Comparison of ENCODE assay signal across 25 cellular contexts in the genomic region with DNA sequence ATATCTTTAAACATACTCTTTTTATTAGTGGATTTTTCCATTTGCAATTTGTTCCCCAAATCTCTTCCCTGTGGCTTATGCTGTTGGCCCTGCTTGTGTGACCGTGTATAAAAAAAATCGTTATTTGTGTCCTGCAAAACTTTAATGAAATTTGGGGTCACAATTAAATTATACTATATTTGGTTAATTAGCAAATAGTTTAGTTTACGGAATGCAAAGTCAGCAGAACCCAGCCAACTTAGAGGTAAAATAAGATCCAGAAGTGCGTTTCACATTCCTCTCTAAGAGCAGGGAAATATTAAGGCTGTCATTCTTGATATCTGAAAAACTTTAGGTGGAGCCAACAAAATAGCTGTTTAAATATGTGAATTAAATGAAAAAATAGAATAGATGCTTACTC.
DNase-seq lines count a peak whose midpoint lies in the region; ATAC-seq, FAIRE-seq and TF ChIP-seq lines count a peak whose summit lies in the region.
"Had no signal": no experiment of that assay in that cellular context is flagged by ENCODE, and none has a peak within 500 bp of the region (broad histone marks: within the 10 kb centered on the region; RNA-seq: fewer than 3 reads in every experiment).

No MANE protein-coding gene starts in this region.

- in situ Hi-C loops in K562 (cut with MboI): no loop called here

- H3K79me2 ChIP-seq in SK-N-SH (ENCODE audit: insufficient read depth): no peaks in the 10 kb centered on the region
- H3K79me2 ChIP-seq in K562 (ENCODE audit: control insufficient read depth, insufficient read depth, low read length): no peaks in the 10 kb centered on the region

- TF ChIP-seq EP300 in SK-N-SH (IDR thresholded peaks at IDR 0.05; ENCODE audit: borderline replicate concordance in 1 of 2, low read depth in 1 of 2, low read length in 1 of 2) (no peak), A549 (IDR thresholded peaks at IDR 0.05) (no peak), K562 (IDR thresholded peaks at IDR 0.05; ENCODE audit: low read length) (no peak)

- H3F3A ChIP-seq in SK-N-SH (replicated peaks; ENCODE audit: insufficient read depth): no peaks in the 10 kb centered on the region

- TF ChIP-seq RAD21 in SK-N-SH (IDR thresholded peaks at IDR 0.05; ENCODE audit: low read length) (no peak), A549 (conservative IDR thresholded peaks at IDR 0.05 in 1 of 2, IDR thresholded peaks at IDR 0.05 in 1 of 2) (no peak), K562 (CRISPR knock-in tag; conservative IDR thresholded peaks at IDR 0.05 in 1 of 2, IDR thresholded peaks at IDR 0.05 in 1 of 2) (no peak)

- H3K4me3 ChIP-seq in SK-N-SH (ENCODE audit: low read depth in 2 of 2, low read length in 1 of 2): no peak overlapping the region
- H3K4me3 ChIP-seq in A549: no peak overlapping the region
- H3K4me3 ChIP-seq in K562: no peak overlapping the region
- H3K4me3 ChIP-seq: BLaER1, GM12878 had no signal

- CTCF ChIA-PET in SK-N-SH (lab: Yijun Ruan, JAX) (interaction anchor here (1.4 kb wide), 1 partner anchor 14 kb away, joined by 3 read pairs; no protein-coding TSS in a partner anchor), A549 (lab: Yijun Ruan, JAX) (no interaction called here), K562 (lab: Yijun Ruan, JAX; ENCODE audit: low intra/inter-chr PET ratio) (no interaction called here)

- H3K27ac ChIP-seq in SK-N-SH (ENCODE audit: low read depth in 2 of 2, low read length in 1 of 2) (no peak overlapping the region), A549 (no peak overlapping the region), K562 (ENCODE audit: extremely low read depth, low read depth, low read length) (no peak overlapping the region)
- H3K27ac ChIP-seq: 22Rv1, BLaER1 had no signal

- no peaks in the 10 kb centered on the region for H3K36me3 ChIP-seq in SK-N-SH (replicated peaks in 1 of 2; ENCODE audit: control insufficient read depth in 1 of 2, insufficient read depth in 2 of 2, low read length in 1 of 2)
- H3K36me3 ChIP-seq in K562 (ENCODE audit: control insufficient read depth, insufficient read depth, low read length): no peaks in the 10 kb centered on the region
- H3K36me3 ChIP-seq: BE2C, BLaER1 had no signal

- BruUV-seq in K562 (replicated peaks; lab: Mats Ljungman, UMichigan): no TSS peak

- FAIRE-seq in A549 (lab: Jason Lieb, UNC): no peak
- FAIRE-seq in K562 (lab: Jason Lieb, UNC): no peak
- FAIRE-seq: GM12878, GM12892, GM18507 had no signal

- TF ChIP-seq POLR2A in A549 (IDR thresholded peaks at IDR 0.05; ENCODE audit: low read length) (no peak), K562 (conservative IDR thresholded peaks at IDR 0.05) (no peak)

- no peaks in the 10 kb centered on the region for H3K4me1 ChIP-seq in SK-N-SH (ENCODE audit: control insufficient read depth in 1 of 2, insufficient read depth in 2 of 2, low read depth in 1 of 2, low read length in 1 of 2)
- no peaks in the 10 kb centered on the region for H3K4me1 ChIP-seq in A549
- H3K4me1 ChIP-seq in K562 (replicated peaks in 1 of 2; ENCODE audit: control insufficient read depth in 2 of 2, insufficient read depth in 2 of 2, low read length in 2 of 2): no peaks in the 10 kb centered on the region
- H3K4me1 ChIP-seq: BE2C, BLaER1 had no signal

- no peaks in the 10 kb centered on the region for H3K27me3 ChIP-seq in SK-N-SH (ENCODE audit: insufficient read depth)
- no peaks in the 10 kb centered on the region for H3K27me3 ChIP-seq in K562 (ENCODE audit: control insufficient read depth in 2 of 2, insufficient read depth in 2 of 2, low read length in 2 of 2)
- H3K27me3 ChIP-seq: BE2C, BLaER1 had no signal

- 24% methylated on average over 4 of the region's 4 CpGs for WGBS in SK-N-SH (ENCODE audit: low lambda C conversion rate)
- WGBS in A549 (ENCODE audit: missing lambda C conversion rate): 7% methylated on average over 4 of the region's 4 CpGs
- 2% methylated on average over 4 of the region's 4 CpGs for WGBS in K562 (ENCODE audit: insufficient coverage, low coverage, missing lambda C conversion rate)

- H3K9me2 ChIP-seq in SK-N-SH: no peaks in the 10 kb centered on the region

- no peaks in the 10 kb centered on the region for H3K9me1 ChIP-seq in K562 (ENCODE audit: control insufficient read depth, insufficient read depth, low read length)

- H2AFZ ChIP-seq in SK-N-SH (ENCODE audit: low read depth) (no peak overlapping the region), K562 (ENCODE audit: low read depth, low read length) (no peak overlapping the region)

- no peaks in the 10 kb centered on the region for H4K20me1 ChIP-seq in SK-N-SH (ENCODE audit: insufficient read depth)
- H4K20me1 ChIP-seq in K562 (replicated peaks; ENCODE audit: control insufficient read depth, insufficient read depth, low read length): no peaks in the 10 kb centered on the region
- H4K20me1 ChIP-seq: BLaER1 had no signal

- POLR2A ChIA-PET in SK-N-SH (lab: Yijun Ruan, JAX): no interaction called here
- POLR2A ChIA-PET in A549 (lab: Yijun Ruan, JAX): no interaction called here
- POLR2A ChIA-PET in K562 (lab: Yijun Ruan, JAX): no interaction called here

- TF ChIP-seq CTCF in SK-N-SH (IDR thresholded peaks at IDR 0.05): no peak
- TF ChIP-seq CTCF in A549 (IDR thresholded peaks at IDR 0.05): no peak
- TF ChIP-seq CTCF in K562 (IDR thresholded peaks at IDR 0.05 in 2 of 3, conservative IDR thresholded peaks at IDR 0.05 in 1 of 3; ENCODE audit: insufficient read depth in 2 of 3, low read depth in 1 of 3, low read length in 3 of 3): no peak

- DNase-seq in SK-N-SH: no peak
- DNase-seq in A549 (ENCODE audit: low read depth in 1 of 2, low spot score in 1 of 2): no peak
- no peak for DNase-seq in K562 (ENCODE audit: extremely low read depth in 1 of 4, low spot score in 3 of 4)
- DNase-seq in activated CD4-positive, alpha-beta T cell treated with anti-CD3 and anti-CD28 coated beads for 48 hours: no peak
- DNase-seq: ACHN; BE2C; C1 segment of cervical spinal cord; CD4-positive, alpha-beta memory T cell; CD4-positive, CD25-positive, alpha-beta regulatory T cell; CD8-positive, alpha-beta memory T cell; COR-L47; DMS 273 treated with DMSO at 0.1 percent for 48 hours; DMS153; DMS53; DMS79; DND-41; EL; GDM1 had no signal

- H3K4me2 ChIP-seq in SK-N-SH (no peak overlapping the region), A549 (no peak overlapping the region), K562 (ENCODE audit: insufficient read depth, low read length) (no peak overlapping the region)
- H3K4me2 ChIP-seq: BLaER1 had no signal

- ATAC-seq in SK-N-SH treated with all-trans-retinoic acid at 6 μM for 48 hours: no peak
- no peak for ATAC-seq in A549
- no peak for ATAC-seq in K562
- ATAC-seq in GM19467 (IDR thresholded peaks at IDR 0.05; ENCODE audit: unreplicated experiment): no peak
- ATAC-seq: GM12878 had no signal

- H3K9ac ChIP-seq in SK-N-SH (no peak overlapping the region), K562 (ENCODE audit: insufficient read depth in 1 of 2, low read depth in 2 of 2, low read length in 2 of 2) (no peak overlapping the region)
- H3K9ac ChIP-seq: BLaER1 had no signal

- intact Hi-C loops in K562 (cut with micrococcal nuclease): no loop called here

- H3K9me3 ChIP-seq in SK-N-SH (no peaks in the 10 kb centered on the region), A549 (no peaks in the 10 kb centered on the region), K562 (replicated peaks; ENCODE audit: control insufficient read depth, insufficient read depth, low read depth, low read length) (no peaks in the 10 kb centered on the region)
- H3K9me3 ChIP-seq: BE2C, BLaER1 had no signal

TF ChIP-seq in SK-N-SH, 30 proteins besides CTCF, POLR2A, EP300 and RAD21:
- TF ChIP-seq RCOR1 (IDR thresholded peaks at IDR 0.05; ENCODE audit: low read length) (no peak), FOXM1 (IDR thresholded peaks at IDR 0.05; ENCODE audit: low read depth) (no peak), MXI1 (IDR thresholded peaks at IDR 0.05; ENCODE audit: low read depth, low read length) (no peak)

TF ChIP-seq in A549, 52 proteins besides CTCF, POLR2A, EP300 and RAD21:
- TF ChIP-seq EHMT2 (IDR thresholded peaks at IDR 0.05; ENCODE audit: low read depth): no peak
- peak; percentile 55 for TF ChIP-seq MAFK (IDR thresholded peaks at IDR 0.05; ENCODE audit: partially characterized antibody)

TF ChIP-seq in K562, 482 proteins besides CTCF, POLR2A, EP300 and RAD21:
- TF ChIP-seq, protein P1, sequence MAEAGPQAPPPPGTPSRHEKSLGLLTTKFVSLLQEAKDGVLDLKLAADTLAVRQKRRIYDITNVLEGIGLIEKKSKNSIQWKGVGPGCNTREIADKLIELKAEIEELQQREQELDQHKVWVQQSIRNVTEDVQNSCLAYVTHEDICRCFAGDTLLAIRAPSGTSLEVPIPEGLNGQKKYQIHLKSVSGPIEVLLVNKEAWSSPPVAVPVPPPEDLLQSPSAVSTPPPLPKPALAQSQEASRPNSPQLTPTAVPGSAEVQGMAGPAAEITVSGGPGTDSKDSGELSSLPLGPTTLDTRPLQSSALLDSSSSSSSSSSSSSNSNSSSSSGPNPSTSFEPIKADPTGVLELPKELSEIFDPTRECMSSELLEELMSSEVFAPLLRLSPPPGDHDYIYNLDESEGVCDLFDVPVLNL (CRISPR knock-in tag; IDR thresholded peaks at IDR 0.05; ENCODE audit: low read depth): no peak
- TF ChIP-seq, protein P2, sequence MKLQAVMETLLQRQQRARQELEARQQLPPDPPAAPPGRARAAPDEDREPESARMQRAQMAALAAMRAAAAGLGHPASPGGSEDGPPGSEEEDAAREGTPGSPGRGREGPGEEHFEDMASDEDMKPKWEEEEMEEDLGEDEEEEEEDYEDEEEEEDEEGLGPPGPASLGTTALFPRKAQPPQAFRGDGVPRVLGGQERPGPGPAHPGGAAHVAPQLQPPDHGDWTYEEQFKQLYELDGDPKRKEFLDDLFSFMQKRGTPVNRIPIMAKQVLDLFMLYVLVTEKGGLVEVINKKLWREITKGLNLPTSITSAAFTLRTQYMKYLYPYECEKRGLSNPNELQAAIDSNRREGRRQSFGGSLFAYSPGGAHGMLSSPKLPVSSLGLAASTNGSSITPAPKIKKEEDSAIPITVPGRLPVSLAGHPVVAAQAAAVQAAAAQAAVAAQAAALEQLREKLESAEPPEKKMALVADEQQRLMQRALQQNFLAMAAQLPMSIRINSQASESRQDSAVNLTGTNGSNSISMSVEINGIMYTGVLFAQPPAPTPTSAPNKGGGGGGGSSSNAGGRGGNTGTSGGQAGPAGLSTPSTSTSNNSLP (IDR thresholded peaks at IDR 0.05; ENCODE audit: borderline replicate concordance, low read depth, low read length): no peak
- TF ChIP-seq MAFF (IDR thresholded peaks at IDR 0.05; ENCODE audit: low read length): peak; percentile 12; the same call in 1 of the 2 replicates
- TF ChIP-seq, protein P3, sequence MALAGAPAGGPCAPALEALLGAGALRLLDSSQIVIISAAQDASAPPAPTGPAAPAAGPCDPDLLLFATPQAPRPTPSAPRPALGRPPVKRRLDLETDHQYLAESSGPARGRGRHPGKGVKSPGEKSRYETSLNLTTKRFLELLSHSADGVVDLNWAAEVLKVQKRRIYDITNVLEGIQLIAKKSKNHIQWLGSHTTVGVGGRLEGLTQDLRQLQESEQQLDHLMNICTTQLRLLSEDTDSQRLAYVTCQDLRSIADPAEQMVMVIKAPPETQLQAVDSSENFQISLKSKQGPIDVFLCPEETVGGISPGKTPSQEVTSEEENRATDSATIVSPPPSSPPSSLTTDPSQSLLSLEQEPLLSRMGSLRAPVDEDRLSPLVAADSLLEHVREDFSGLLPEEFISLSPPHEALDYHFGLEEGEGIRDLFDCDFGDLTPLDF (CRISPR knock-in tag; IDR thresholded peaks at IDR 0.05): no peak
TF ChIP-seq in K562: peak in this region for 1.
